ENCODE assay signal across 8 cellular contexts in the genomic region with DNA sequence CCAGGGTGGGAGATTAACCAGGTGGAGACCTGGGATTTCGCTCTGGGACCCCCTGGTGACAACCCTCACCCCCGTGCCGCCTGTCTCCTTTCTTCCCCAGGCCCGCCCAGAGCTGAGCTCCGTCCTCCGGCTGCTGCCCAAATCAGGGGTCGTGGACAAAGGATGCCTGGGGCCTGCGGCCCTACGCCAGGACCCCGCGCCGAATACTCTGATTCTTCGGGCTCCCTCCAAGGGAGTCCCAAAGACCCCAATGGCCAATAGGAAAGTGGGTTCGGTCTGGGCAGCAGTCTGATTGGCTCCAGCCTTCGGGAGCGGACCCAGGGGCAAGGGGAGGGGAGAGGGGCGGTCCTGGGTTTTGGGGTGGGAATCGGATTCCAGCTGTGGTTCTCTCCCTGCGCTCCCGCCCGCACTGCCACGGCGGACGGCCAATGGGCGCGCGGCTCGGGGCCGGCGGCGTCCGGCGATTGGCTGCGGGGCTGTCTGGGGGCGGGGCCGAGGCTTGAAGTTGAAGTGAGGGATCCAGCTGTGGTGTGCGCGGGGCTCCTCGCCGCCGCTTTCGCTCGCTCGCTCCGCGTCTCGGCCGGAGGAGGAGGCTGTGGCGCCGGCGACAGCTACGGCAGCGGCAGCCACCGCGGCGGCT. TPM values are rescaled to one million over a fixed set of nuclear protein-coding genes. Genes with fewer than 3 reads are reported as not detected.
DNase-seq lines count a peak whose midpoint lies in the region; ATAC-seq, FAIRE-seq and TF ChIP-seq lines count a peak whose summit lies in the region.

A gene (plus strand): TSS at position 531 of the 640 bp plus-strand sequence. CDS start 745 bp downstream, outside the sequence.

- no peaks in the 10 kb centered on the region for H3K36me3 Mint-ChIP-seq in T-helper 17 cell (ENCODE audit: low read depth)

- peak within 1 kb of the TSS; percentile 67 for H3K4me3 ChIP-seq in hepatocyte
- H3K4me3 ChIP-seq in vagina: peak within 1 kb of the TSS; percentile 55 to 79

- DNase-seq in GM12891 (ENCODE audit: insufficient read length, low spot score) (peak; percentile 98), NCI-H1092 (lab: John Stamatoyannopoulos, UW) (peak; percentile 79), T-helper 17 cell (peak; percentile 82 to 83 (median 83)), amygdala (lab: John Stamatoyannopoulos, UW) (peak in 54 of 56 donors; percentile 7 to 86 (median 66)), hepatocyte (ENCODE audit: low spot score) (peak; percentile 95), retina (peak; percentile 91), vagina (ENCODE audit: extremely low spot score in 2 of 2) (peak in 1 of 2 donors; percentile 96)

- H3K4me1 Mint-ChIP-seq in T-helper 17 cell: peaks cover 18% of the 10 kb centered on the region

- WGBS in hepatocyte (ENCODE audit: low lambda C conversion rate, missing lambda C conversion rate): under 1% methylated on average over 20 of the region's 56 CpGs

- peaks cover 55% of the 10 kb centered on the region for H3K27me3 ChIP-seq in hepatocyte
- no peaks in the 10 kb centered on the region for H3K27me3 ChIP-seq in vagina

- peak; percentile 93 for ATAC-seq in HG02642 (IDR thresholded peaks at IDR 0.05; ENCODE audit: poor library complexity, unreplicated experiment)
- peak; percentile 93 for ATAC-seq in T-helper 17 cell

- peak; percentile 94 for FAIRE-seq in GM12891 (lab: Jason Lieb, UNC)

- TF ChIP-seq POLR2A in GM12891 (IDR thresholded peaks at IDR 0.05; ENCODE audit: low read depth, low read length) (no peak), vagina (IDR thresholded peaks at IDR 0.05) (peak in 1 of 2 donors; percentile 83)

- no peaks in the 10 kb centered on the region for H4K20me1 ChIP-seq in hepatocyte (ENCODE audit: insufficient read depth, poor library complexity, severe bottlenecking)

- H3K79me2 ChIP-seq in hepatocyte: no peaks in the 10 kb centered on the region

- H3K27me3 Mint-ChIP-seq in T-helper 17 cell: peaks cover 38% of the 10 kb centered on the region

- peak within 1 kb of the TSS; percentile 37 for H2AFZ ChIP-seq in hepatocyte

- no peak for TF ChIP-seq CTCF in hepatocyte (IDR thresholded peaks at IDR 0.05; ENCODE audit: poor library complexity)
- no peak for TF ChIP-seq CTCF in vagina (IDR thresholded peaks at IDR 0.05)

- H3K9me2 ChIP-seq in hepatocyte (replicated peaks; ENCODE audit: insufficient read depth): no peaks in the 10 kb centered on the region

- H3K27ac ChIP-seq in hepatocyte: peak within 1 kb of the TSS; percentile 79
- H3K27ac ChIP-seq in vagina: peak within 1 kb of the TSS; percentile 92

- H3K4me2 ChIP-seq in hepatocyte: peak within 1 kb of the TSS; percentile 91

- peaks cover 47% of the 10 kb centered on the region for H3K4me1 ChIP-seq in hepatocyte (ENCODE audit: insufficient read depth)
- peaks cover 69% of the 10 kb centered on the region for H3K4me1 ChIP-seq in vagina

- H3K36me3 ChIP-seq in hepatocyte (replicated peaks; ENCODE audit: insufficient read depth, low read depth) (no peaks in the 10 kb centered on the region), vagina (no peaks in the 10 kb centered on the region)

- H3K27ac Mint-ChIP-seq in T-helper 17 cell: no peak within 1 kb of the TSS

- intact Hi-C loops in vagina (cut with DNase I): no loop called here

- peak within 1 kb of the TSS; percentile 89 for H3K4me3 Mint-ChIP-seq in T-helper 17 cell

- no peaks in the 10 kb centered on the region for H3K9me3 ChIP-seq in T-helper 17 cell (ENCODE audit: control insufficient read depth, low read length, poor library complexity, severe bottlenecking)
- no peaks in the 10 kb centered on the region for H3K9me3 ChIP-seq in hepatocyte (ENCODE audit: low read depth)
- H3K9me3 ChIP-seq in vagina: no peaks in the 10 kb centered on the region

TF ChIP-seq in GM12891, 5 proteins besides CTCF, POLR2A, EP300 and RAD21:
- TF ChIP-seq TAF1 (IDR thresholded peaks at IDR 0.05; ENCODE audit: low read depth, low read length) (no peak), POLR2AphosphoS5 (IDR thresholded peaks at IDR 0.05; ENCODE audit: low read depth, low read length) (no peak), POU2F2 (IDR thresholded peaks at IDR 0.05; ENCODE audit: low read depth, low read length) (no peak), PAX5 (IDR thresholded peaks at IDR 0.05; ENCODE audit: insufficient read depth, low read length, severe bottlenecking) (no peak), SPI1 (IDR thresholded peaks at IDR 0.05; ENCODE audit: low read depth, low read length) (no peak)

RNA-seq across cellular contexts. Expression of the gene that starts here (rescaled TPM):
- polyA plus RNA-seq in GM12891 (2012; ENCODE audit: low read depth, missing spikeins): not detected
- total RNA-seq in T-helper 17 cell (under 1 TPM; 0.05 to 0.18 TPM), hepatocyte (2.9 and 4.8 TPM in 2 replicates), vagina (4.9 TPM)
- polyA plus RNA-seq in hepatocyte: 3.5 and 4.8 TPM in 2 replicates

Comparison
In these comparisons a context has a peak if more than half of its experiments do, and no peak if none do; other contexts are left out.
1. Peak in DNase-seq and ATAC-seq in T-helper 17 cell; RNA of the gene not detected or under 1 TPM.